Comparison of ENCODE assay signal across 18 cellular contexts in genomic region chr4:109077486-109077885, GRCh38.
"Had no signal": no experiment of that assay in that cellular context is flagged by ENCODE, and none has a peak within 500 bp of the region (broad histone marks: within the 10 kb centered on the region; RNA-seq: fewer than 3 reads in every experiment).

No MANE protein-coding gene starts in this region.

- H3K36me3 ChIP-seq: heart right ventricle, spleen, tibial artery had no signal

- H2AFZ ChIP-seq: parathyroid adenoma had no signal

- H3K4me3 ChIP-seq: heart right ventricle, mucosa of descending colon, spleen, tibial artery had no signal

- DNase-seq: activated CD4-positive, alpha-beta T cell treated with anti-CD3 and anti-CD28 coated beads, Interleukin-2, amount 50 U/mL, for 1 hour; activated CD8-positive, alpha-beta memory T cell treated with anti-CD3 and anti-CD28 coated beads for 24 hours; activated CD8-positive, alpha-beta memory T cell treated with anti-CD3 and anti-CD28 coated beads, Interleukin-2, amount 50 U/mL, for 48 hours; activated effector memory CD4-positive, alpha-beta T cell treated with Interleukin-2 at 50 U/mL for 16 hours; activated naive CD4-positive, alpha-beta T cell treated with anti-CD3 and anti-CD28 coated beads, Interleukin-2, amount 50 U/mL, for 16 hours; activated T-cell treated with anti-CD3 and anti-CD28 coated beads, Interleukin-2, amount 50 U/mL, for 48 hours; heart right ventricle; kidney glomerular epithelial cell; left ventricle myocardium superior; mucosa of descending colon; naive B cell; spleen; stimulated activated CD4-positive, alpha-beta T cell treated with anti-CD3 and anti-CD28 coated beads, Interleukin-4, amount 100 ng/mL, for 4 hours; tibial artery had no signal

- H3K4me1 ChIP-seq: parathyroid adenoma, spleen had no signal

- H3K27me3 ChIP-seq: heart right ventricle, spleen, tibial artery had no signal

- H3K9me3 ChIP-seq: heart right ventricle, mucosa of descending colon, spleen, tibial artery had no signal

- H3K9ac ChIP-seq: parathyroid adenoma had no signal

- H3K27ac ChIP-seq: epithelial cell of prostate, heart right ventricle, parathyroid adenoma, spleen, tibial artery had no signal

- ATAC-seq: heart right ventricle; left ventricle myocardium superior; mucosa of descending colon; sciatic nerve; stimulated activated memory B cell treated with anti-CD40 and anti-IgM and Interleukin-4, amounts not matched to agents 10 μg/mL and 1 μg/mL and 100 μg/mL, for 72 hours had no signal
